ENCODE assay signal across 14 cellular contexts in genomic region chr7:37943905-37944736, GRCh38. TPM values are rescaled to one million over a fixed set of nuclear protein-coding genes. Genes with fewer than 3 reads are reported as not detected.
DNase-seq lines count a peak whose midpoint lies in the region; ATAC-seq, FAIRE-seq and TF ChIP-seq lines count a peak whose summit lies in the region.
"Had no signal": no experiment of that assay in that cellular context is flagged by ENCODE, and none has a peak within 500 bp of the region (broad histone marks: within the 10 kb centered on the region; RNA-seq: fewer than 3 reads in every experiment).

No MANE protein-coding gene starts in this region.

- no peak overlapping the region for H3K27ac Mint-ChIP-seq in chondrocyte (ENCODE audit: unreplicated experiment)

- no peak for TF ChIP-seq POLR2A in testis (IDR thresholded peaks at IDR 0.05)

- H3K4me3 Mint-ChIP-seq in chondrocyte (ENCODE audit: unreplicated experiment) = no peak overlapping the region
- H3K4me3 Mint-ChIP-seq: type B pancreatic cell had no signal

- peaks cover 11% of the 10 kb centered on the region for H3K4me1 Mint-ChIP-seq in chondrocyte (ENCODE audit: low read depth)

- H3K27me3 ChIP-seq in right cardiac atrium (ENCODE audit: control insufficient read depth, insufficient read depth) = no peaks in the 10 kb centered on the region
- no peaks in the 10 kb centered on the region for H3K27me3 ChIP-seq in testis

- H3K36me3 Mint-ChIP-seq in chondrocyte (ENCODE audit: low read depth) = no peaks in the 10 kb centered on the region
- H3K36me3 Mint-ChIP-seq: type B pancreatic cell had no signal

- H3K27ac ChIP-seq in right cardiac atrium (ENCODE audit: low read length) (peak overlapping the region; percentile 56), testis (peak overlapping the region; percentile 53 to 68)

- DNase-seq in DMS53 (lab: John Stamatoyannopoulos, UW) (peak; percentile 66), DMS53 treated with DMSO at 0.1 percent for 48 hours (lab: John Stamatoyannopoulos, UW; ENCODE audit: unreplicated experiment) (no peak), NCI-H526 (lab: John Stamatoyannopoulos, UW) (peak; percentile 74 to 78), right cardiac atrium (peak in 1 of 3 donors; percentile 36), testis (no peak), HTR-8/SVneo (ENCODE audit: insufficient read length, low spot score) (no peak), chondrocyte (ENCODE audit: low spot score) (no peak)
- DNase-seq: aorta; GF-D8; NCI-H1930; stimulated activated CD4-positive, alpha-beta T cell treated with anti-CD3 and anti-CD28 coated beads, Interleukin-1b, Interleukin-23, amount 100 ng/mL, for 48 hours had no signal

- H3K4me3 ChIP-seq in right cardiac atrium (ENCODE audit: low read length) = no peak overlapping the region
- no peak overlapping the region for H3K4me3 ChIP-seq in testis

- intact Hi-C loops in right cardiac atrium (cut with DNase I) = no loop called here
- intact Hi-C loops in testis (cut with DNase I; ENCODE audit: low total_unique reads) = no loop called here

- ATAC-seq in right cardiac atrium = peak; percentile 9 to 29
- no peak for ATAC-seq in HG03135 (IDR thresholded peaks at IDR 0.05; ENCODE audit: unreplicated experiment)

- FAIRE-seq in HTR-8/SVneo (lab: Jason Lieb, UNC) = no peak
- FAIRE-seq: A204.1 had no signal

- H3K9me3 Mint-ChIP-seq in chondrocyte (ENCODE audit: low read depth) = peaks cover 5% of the 10 kb centered on the region
- H3K9me3 Mint-ChIP-seq: type B pancreatic cell had no signal

- H3K9me3 ChIP-seq in right cardiac atrium (ENCODE audit: control insufficient read depth, low read length) = no peaks in the 10 kb centered on the region
- no peaks in the 10 kb centered on the region for H3K9me3 ChIP-seq in testis

- no peaks in the 10 kb centered on the region for H3K27me3 Mint-ChIP-seq in chondrocyte (ENCODE audit: low read depth)
- H3K27me3 Mint-ChIP-seq: type B pancreatic cell had no signal

- peaks cover 6% of the 10 kb centered on the region for H3K4me1 ChIP-seq in right cardiac atrium (ENCODE audit: control insufficient read depth, insufficient read depth, low read length)
- peaks cover 20% of the 10 kb centered on the region for H3K4me1 ChIP-seq in testis

- TF ChIP-seq CTCF in testis (IDR thresholded peaks at IDR 0.05) = no peak
- TF ChIP-seq CTCF in chondrocyte (IDR thresholded peaks at IDR 0.05) = no peak

- WGBS in right cardiac atrium = 66% methylated on average over 8 of the region's 8 CpGs
- 48 to 53% methylated on average over 8 of the region's 8 CpGs for WGBS in testis, 2 donors

- no peaks in the 10 kb centered on the region for H3K36me3 ChIP-seq in testis (ENCODE audit: low read depth, missing control alignments)

RNA-seq across cellular contexts. Expression of gene EPDR1, which starts 23.7 kb away (rescaled TPM):
- total RNA-seq in right cardiac atrium (10 to 100 TPM; 19.7 to 24.0 (median 22.9) TPM), testis (10 to 100 TPM; 30.4 to 34.8 TPM), chondrocyte (20.1 to 30.0 TPM (median 28.9 TPM) in 3 replicates)
- polyA plus RNA-seq in right cardiac atrium (13.9 TPM), testis (ENCODE audit: insufficient read depth, low read depth, low replicate concordance) (33.9 TPM)

RNA-seq across cellular contexts. Expression of gene SFRP4, which starts 27.5 kb away (rescaled TPM):
- total RNA-seq in right cardiac atrium = 1 to 10 TPM; 2.2 to 3.8 (median 3.6) TPM
- 2.2 TPM for polyA plus RNA-seq in right cardiac atrium
- total RNA-seq in testis = 10 to 100 TPM in 1 of 2 donors, 1 to 10 TPM in 1; 9.0 to 18.5 TPM
- polyA plus RNA-seq in testis (ENCODE audit: insufficient read depth, low read depth, low replicate concordance) = 48.0 TPM
- total RNA-seq in chondrocyte = 0.25 to 0.75 TPM (median 0.41 TPM) in 3 replicates

Comparison
In these comparisons a context has a peak if more than half of its experiments do, and no peak if none do; other contexts are left out.
1. DNase-seq: peak in DMS53 (single experiment) and NCI-H526 (2 of 2); none in DMS53 treated with DMSO at 0.1 percent for 48 hours (single experiment), testis (single experiment), HTR-8/SVneo (single experiment) and chondrocyte (single experiment).